ENCODE assay signal across 8 cellular contexts in genomic region chr1:46179138-46180081, GRCh38. TPM values are rescaled to one million over a fixed set of nuclear protein-coding genes. Genes with fewer than 3 reads are reported as not detected.
A peak's percentile ranks its signal among the peaks of the same experiment; 100 is the strongest.
DNase-seq lines count a peak whose midpoint lies in the region; ATAC-seq and TF ChIP-seq lines count a peak whose summit lies in the region.

No MANE protein-coding gene starts in this region.

- WGBS in right lobe of liver (ENCODE audit: insufficient coverage, low coverage, low lambda C conversion rate, missing lambda C conversion rate) = 12% methylated on average over 10 of the region's 10 CpGs

- H3K4me3 ChIP-seq in coronary artery (no peak overlapping the region), right lobe of liver (no peak overlapping the region)

- no peaks in the 10 kb centered on the region for H3K27me3 Mint-ChIP-seq in activated CD4-positive, alpha-beta T cell treated with anti-CD3 and anti-CD28 coated beads for 36 hours

- POLR2A ChIA-PET in activated CD4-positive, alpha-beta T cell treated with anti-CD3 and anti-CD28 coated beads for 36 hours (lab: Charles Lee) = no interaction called here

- CTCF ChIA-PET in activated CD4-positive, alpha-beta T cell treated with anti-CD3 and anti-CD28 coated beads for 36 hours (lab: Charles Lee) = interaction anchor here (0.7 to 1.3 kb wide), 9 partner anchors 10 to 145 kb away, joined by 3 to 5 read pairs (median 3); no protein-coding TSS in a partner anchor

- H3K9me3 Mint-ChIP-seq in activated CD4-positive, alpha-beta T cell treated with anti-CD3 and anti-CD28 coated beads for 36 hours (ENCODE audit: low read depth) = no peaks in the 10 kb centered on the region

- peak; percentile 54 for ATAC-seq in HG03108 (IDR thresholded peaks at IDR 0.05; ENCODE audit: unreplicated experiment)
- ATAC-seq in activated CD4-positive, alpha-beta T cell treated with anti-CD3 and anti-CD28 coated beads for 36 hours = peak; percentile 83
- ATAC-seq in right lobe of liver = peak; percentile 73 to 81 (median 77)
- ATAC-seq in HG03139 (IDR thresholded peaks at IDR 0.05; ENCODE audit: unreplicated experiment) = no peak

- no peak for TF ChIP-seq POLR2A in right lobe of liver (IDR thresholded peaks at IDR 0.05)

- H3K27ac ChIP-seq in coronary artery (no peak overlapping the region), right lobe of liver (no peak overlapping the region)

- H3K27me3 ChIP-seq in right lobe of liver = no peaks in the 10 kb centered on the region

- H3K36me3 ChIP-seq in right lobe of liver = no peaks in the 10 kb centered on the region

- no peaks in the 10 kb centered on the region for H3K9me3 ChIP-seq in right lobe of liver

- DNase-seq in DMS79 treated with DMSO at 0.1 percent for 48 hours (lab: John Stamatoyannopoulos, UW) (peak; percentile 95), NCI-H510A (lab: John Stamatoyannopoulos, UW) (peak; percentile 84), coronary artery (ENCODE audit: low spot score) (no peak), right lobe of liver (peak in 2 of 3 donors; percentile 71 to 79)
- peak; percentile 80 for DNase-seq in activated CD4-positive, alpha-beta T cell treated with anti-CD3 and anti-CD28 coated beads for 36 hours
- DNase-seq in stimulated activated CD4-positive, alpha-beta T cell treated with anti-CD3 and anti-CD28 coated beads, Interleukin-4, amount 100 ng/mL, for 48 hours (ENCODE audit: low read depth in 2 of 2) = peak; percentile 38 to 50

- H3K4me1 ChIP-seq in right lobe of liver = peaks cover 0 to 19% (median 5%) of the 10 kb centered on the region in 4 donors

- H3K36me3 Mint-ChIP-seq in activated CD4-positive, alpha-beta T cell treated with anti-CD3 and anti-CD28 coated beads for 36 hours (ENCODE audit: low read depth) = no peaks in the 10 kb centered on the region

- H3K4me3 Mint-ChIP-seq in activated CD4-positive, alpha-beta T cell treated with anti-CD3 and anti-CD28 coated beads for 36 hours = no peak overlapping the region

- peaks cover 7% of the 10 kb centered on the region for H3K4me1 Mint-ChIP-seq in activated CD4-positive, alpha-beta T cell treated with anti-CD3 and anti-CD28 coated beads for 36 hours

- intact Hi-C loops in activated CD4-positive, alpha-beta T cell treated with anti-CD3 and anti-CD28 coated beads for 36 hours (cut with DNase I, micrococcal nuclease) = loop anchor here (1.0 kb wide), 2 partner anchors 44 to 142 kb away; no protein-coding TSS in a partner anchor
- intact Hi-C loops in right lobe of liver (cut with DNase I) = loop anchor here (5.0 kb wide), 1 partner anchor 142 kb away; no protein-coding TSS in a partner anchor

- H3K27ac Mint-ChIP-seq in activated CD4-positive, alpha-beta T cell treated with anti-CD3 and anti-CD28 coated beads for 36 hours = no peak overlapping the region

- TF ChIP-seq CTCF in coronary artery (IDR thresholded peaks at IDR 0.05) = peak; percentile 84
- TF ChIP-seq CTCF in right lobe of liver (IDR thresholded peaks at IDR 0.05) = peak; percentile 88 to 92 (median 90)

RNA-seq across cellular contexts. Expression of gene P3R3URF, which starts 3.1 kb away (rescaled TPM):
- total RNA-seq in activated CD4-positive, alpha-beta T cell treated with anti-CD3 and anti-CD28 coated beads for 36 hours = not detected
- not detected for total RNA-seq in right lobe of liver

RNA-seq across cellular contexts. Expression of gene TSPAN1, which starts 4.5 kb away (rescaled TPM):
- total RNA-seq in activated CD4-positive, alpha-beta T cell treated with anti-CD3 and anti-CD28 coated beads for 36 hours = not detected
- total RNA-seq in right lobe of liver = 1 to 10 TPM; 2.6 to 6.3 (median 3.6) TPM

RNA-seq across cellular contexts. Expression of gene POMGNT1, which starts 18.8 kb away (rescaled TPM):
- 10 to 100 TPM; 36.4 to 36.5 TPM for total RNA-seq in activated CD4-positive, alpha-beta T cell treated with anti-CD3 and anti-CD28 coated beads for 36 hours
- total RNA-seq in right lobe of liver = 10 to 100 TPM; 26.9 to 47.4 (median 38.8) TPM

RNA-seq across cellular contexts. Expression of gene LURAP1, which starts 23.7 kb away (rescaled TPM):
- under 1 TPM; 0.11 to 0.12 TPM for total RNA-seq in activated CD4-positive, alpha-beta T cell treated with anti-CD3 and anti-CD28 coated beads for 36 hours
- total RNA-seq in right lobe of liver = 1 to 10 TPM in 1 of 6 experiments, under 1 TPM in 5; 0.17 to 1.4 (median 0.31) TPM

RNA-seq across cellular contexts. Expression of gene PIK3R3, which starts 47.0 kb away (rescaled TPM):
- total RNA-seq in activated CD4-positive, alpha-beta T cell treated with anti-CD3 and anti-CD28 coated beads for 36 hours = under 1 TPM; 0.46 to 0.78 TPM
- 1 to 10 TPM; 2.0 to 4.3 (median 2.8) TPM for total RNA-seq in right lobe of liver
